In genomic region chr5:91419571-91420537, GRCh38 we compare ENCODE assay signal across 1 cellular context.
TF ChIP-seq lines count a peak whose summit lies in the region.

No MANE protein-coding gene starts in this region.

TF ChIP-seq in H1, 55 proteins besides CTCF, POLR2A, EP300 and RAD21:
- TF ChIP-seq TEAD4 (IDR thresholded peaks at IDR 0.05; ENCODE audit: low read depth, low read length) (no peak), KDM5A (IDR thresholded peaks at IDR 0.05; ENCODE audit: low read length) (no peak), KDM1A (IDR thresholded peaks at IDR 0.05; ENCODE audit: borderline replicate concordance, low read length) (0 out of 2 replicates have a peak, but pooled peaks have one; percentile 50), SIRT6 (IDR thresholded peaks at IDR 0.05; ENCODE audit: low read length) (no peak)
TF ChIP-seq in H1: peak in this region for 1.
